In the genomic region with DNA sequence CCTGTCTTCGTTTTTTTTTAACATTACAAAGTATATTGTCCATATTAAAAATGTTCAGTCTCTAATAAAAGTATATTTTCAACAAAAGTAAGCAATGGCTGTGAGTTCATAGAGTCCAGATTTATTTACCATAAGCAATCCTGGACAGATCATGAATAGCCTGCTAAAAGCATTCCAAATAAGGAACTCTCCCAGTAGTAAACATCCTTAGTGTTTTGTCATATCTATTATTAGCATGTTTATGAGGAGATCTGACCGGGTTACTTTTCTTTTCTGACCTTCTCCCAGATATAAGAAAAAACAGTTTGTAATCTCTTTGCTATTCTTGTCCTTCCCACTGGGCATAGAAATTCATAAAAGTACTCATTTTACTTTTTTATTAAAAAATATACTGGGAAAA, we compare ENCODE assay signal across 18 cellular contexts.
"Had no signal": no experiment of that assay in that cellular context is flagged by ENCODE, and none has a peak within 500 bp of the region (broad histone marks: within the 10 kb centered on the region; RNA-seq: fewer than 3 reads in every experiment).

No MANE protein-coding gene starts in this region.

- H3K4me3 ChIP-seq: lung, tibial artery had no signal

- H3K27ac Mint-ChIP-seq: activated CD4-positive, alpha-beta memory T cell treated with anti-CD3 and anti-CD28 coated beads for 36 hours; activated naive CD4-positive, alpha-beta T cell treated with anti-CD3 and anti-CD28 coated beads for 36 hours; activated naive CD8-positive, alpha-beta T cell treated with anti-CD3 and anti-CD28 coated beads, Interleukin-2, amount 10 ng/mL, durations not matched to agents 7 days and 5 days; activated T-cell treated with anti-CD3 and anti-CD28 coated beads, Interleukin-2, amount 50 U/mL, for 72 hours; naive thymus-derived CD8-positive, alpha-beta T cell; stimulated activated effector memory CD8-positive, alpha-beta T cell treated with anti-CD3 and anti-CD28 coated beads, Interleukin-12 subunit alpha, Interleukin-12 subunit beta, amount 100 ng/mL, for 72 hours; stimulated activated naive CD8-positive, alpha-beta T cell treated with anti-CD3 and anti-CD28 coated beads, Interleukin-15, amount 100 ng/mL, for 72 hours; T-helper 17 cell had no signal

- H3K36me3 Mint-ChIP-seq: activated CD4-positive, alpha-beta memory T cell treated with anti-CD3 and anti-CD28 coated beads for 36 hours; activated naive CD8-positive, alpha-beta T cell treated with anti-CD3 and anti-CD28 coated beads, Interleukin-2, amount 10 ng/mL, durations not matched to agents 7 days and 5 days; stimulated activated effector memory CD8-positive, alpha-beta T cell treated with anti-CD3 and anti-CD28 coated beads, Interleukin-12 subunit alpha, Interleukin-12 subunit beta, amount 100 ng/mL, for 72 hours had no signal

- H3K36me3 ChIP-seq: tibial artery had no signal

- H3K9me3 Mint-ChIP-seq: activated naive CD8-positive, alpha-beta T cell treated with anti-CD3 and anti-CD28 coated beads, Interleukin-2, amount 10 ng/mL, durations not matched to agents 7 days and 5 days had no signal

- H3K9me3 ChIP-seq: tibial artery had no signal

- H3K27me3 Mint-ChIP-seq: activated CD4-positive, alpha-beta memory T cell treated with anti-CD3 and anti-CD28 coated beads for 36 hours; activated naive CD8-positive, alpha-beta T cell treated with anti-CD3 and anti-CD28 coated beads, Interleukin-2, amount 10 ng/mL, durations not matched to agents 7 days and 5 days; naive thymus-derived CD8-positive, alpha-beta T cell; stimulated activated naive CD8-positive, alpha-beta T cell treated with anti-CD3 and anti-CD28 coated beads, Interleukin-15, amount 100 ng/mL, for 72 hours; T-helper 17 cell had no signal

- DNase-seq: activated CD4-positive, alpha-beta memory T cell treated with anti-CD3 and anti-CD28 coated beads for 36 hours; activated CD4-positive, alpha-beta T cell treated with anti-CD3 and anti-CD28 coated beads for 48 hours; activated effector memory CD4-positive, alpha-beta T cell treated with Interleukin-2 at 50 U/mL for 16 hours; activated naive CD4-positive, alpha-beta T cell treated with anti-CD3 and anti-CD28 coated beads for 36 hours; activated naive CD8-positive, alpha-beta T cell treated with anti-CD3 and anti-CD28 coated beads, Interleukin-2, amount 10 ng/mL, durations not matched to agents 7 days and 5 days; activated T-cell treated with anti-CD3 and anti-CD28 coated beads, Interleukin-2, amount 50 U/mL, for 72 hours; amygdala; cortex of kidney; erythroblast; islet precursor cell; left colon; naive thymus-derived CD8-positive, alpha-beta T cell; stimulated activated CD4-positive, alpha-beta T cell treated with anti-CD3 and anti-CD28 coated beads, Interleukin-2, amount 100 ng/mL, for 24 hours; stimulated activated naive CD8-positive, alpha-beta T cell treated with anti-CD3 and anti-CD28 coated beads, Interleukin-15, amount 100 ng/mL, for 72 hours; T-helper 17 cell; tibial artery had no signal

- ATAC-seq: activated T-cell treated with anti-CD3 and anti-CD28 coated beads, Interleukin-2, amount 50 U/mL, for 72 hours; left colon; naive thymus-derived CD8-positive, alpha-beta T cell; stimulated activated effector memory CD8-positive, alpha-beta T cell treated with anti-CD3 and anti-CD28 coated beads, Interleukin-12 subunit alpha, Interleukin-12 subunit beta, amount 100 ng/mL, for 72 hours; stimulated activated naive CD8-positive, alpha-beta T cell treated with anti-CD3 and anti-CD28 coated beads, Interleukin-15, amount 100 ng/mL, for 72 hours; T-helper 17 cell had no signal

- H3K27me3 ChIP-seq: tibial artery had no signal

- H3K4me1 Mint-ChIP-seq: activated naive CD8-positive, alpha-beta T cell treated with anti-CD3 and anti-CD28 coated beads, Interleukin-2, amount 10 ng/mL, durations not matched to agents 7 days and 5 days; naive thymus-derived CD8-positive, alpha-beta T cell; stimulated activated effector memory CD8-positive, alpha-beta T cell treated with anti-CD3 and anti-CD28 coated beads, Interleukin-12 subunit alpha, Interleukin-12 subunit beta, amount 100 ng/mL, for 72 hours; stimulated activated naive CD8-positive, alpha-beta T cell treated with anti-CD3 and anti-CD28 coated beads, Interleukin-15, amount 100 ng/mL, for 72 hours; T-helper 17 cell had no signal

- H3K4me3 Mint-ChIP-seq: activated CD4-positive, alpha-beta memory T cell treated with anti-CD3 and anti-CD28 coated beads for 36 hours; activated naive CD4-positive, alpha-beta T cell treated with anti-CD3 and anti-CD28 coated beads for 36 hours; activated naive CD8-positive, alpha-beta T cell treated with anti-CD3 and anti-CD28 coated beads, Interleukin-2, amount 10 ng/mL, durations not matched to agents 7 days and 5 days; activated T-cell treated with anti-CD3 and anti-CD28 coated beads, Interleukin-2, amount 50 U/mL, for 72 hours; naive thymus-derived CD8-positive, alpha-beta T cell; stimulated activated effector memory CD8-positive, alpha-beta T cell treated with anti-CD3 and anti-CD28 coated beads, Interleukin-12 subunit alpha, Interleukin-12 subunit beta, amount 100 ng/mL, for 72 hours; stimulated activated naive CD8-positive, alpha-beta T cell treated with anti-CD3 and anti-CD28 coated beads, Interleukin-15, amount 100 ng/mL, for 72 hours; T-helper 17 cell had no signal

- H3K27ac ChIP-seq: tibial artery had no signal

- H3K4me1 ChIP-seq: tibial artery had no signal
